Comparison of ENCODE assay signal across 11 cellular contexts in genomic region chr2:28661589-28662001, GRCh38.
A peak's percentile ranks its signal among the peaks of the same experiment; 100 is the strongest.
DNase-seq lines count a peak whose midpoint lies in the region; ATAC-seq and TF ChIP-seq lines count a peak whose summit lies in the region.
"Had no signal": no experiment of that assay in that cellular context is flagged by ENCODE, and none has a peak within 500 bp of the region (broad histone marks: within the 10 kb centered on the region; RNA-seq: fewer than 3 reads in every experiment).

No MANE protein-coding gene starts in this region.

- peaks cover 12% of the 10 kb centered on the region for H3K36me3 Mint-ChIP-seq in Calu3 (ENCODE audit: insufficient read depth, unreplicated experiment)

- no peaks in the 10 kb centered on the region for H3K36me3 ChIP-seq in rectal smooth muscle tissue (ENCODE audit: control insufficient read depth, insufficient read depth, low read length)

- H3K9me3 Mint-ChIP-seq in Calu3 (ENCODE audit: low read depth, unreplicated experiment) = peaks cover 2% of the 10 kb centered on the region
- H3K9me3 Mint-ChIP-seq: stimulated activated naive CD8-positive, alpha-beta T cell treated with anti-CD3 and anti-CD28 coated beads, Interleukin-15, Interleukin-2, amounts not matched to agents 100 ng/mL and 50 ng/mL, for 24 hours had no signal

- no TSS peak for BruUV-seq in Calu3 (replicated peaks; lab: Mats Ljungman, UMichigan)

- CTCF ChIA-PET in Calu3 (lab: Charles Lee) = interaction anchor here (3.6 kb wide), 1 partner anchor 66 kb away, joined by 17 read pairs; no protein-coding TSS in a partner anchor

- no peak overlapping the region for H3K4me3 ChIP-seq in rectal smooth muscle tissue (ENCODE audit: low read length)

- no peaks in the 10 kb centered on the region for H3K27me3 Mint-ChIP-seq in Calu3 (ENCODE audit: unreplicated experiment)
- H3K27me3 Mint-ChIP-seq: stimulated activated naive CD8-positive, alpha-beta T cell treated with anti-CD3 and anti-CD28 coated beads, Interleukin-15, Interleukin-2, amounts not matched to agents 100 ng/mL and 50 ng/mL, for 24 hours had no signal

- ATAC-seq in SK-N-SH treated with all-trans-retinoic acid at 6 μM for 48 hours (peak; percentile 20), HG03457 (IDR thresholded peaks at IDR 0.05; ENCODE audit: unreplicated experiment) (no peak), HG02970 (IDR thresholded peaks at IDR 0.05; ENCODE audit: low FRiP score, unreplicated experiment) (no peak), GM19035 (IDR thresholded peaks at IDR 0.05; ENCODE audit: unreplicated experiment) (no peak)

- H3K27me3 ChIP-seq in rectal smooth muscle tissue (ENCODE audit: control insufficient read depth, insufficient read depth, low read length) = no peaks in the 10 kb centered on the region

- DNase-seq in Calu3 = peak; percentile 68
- DNase-seq in glomerular visceral epithelial cell (ENCODE audit: extremely low spot score) = peak; percentile 83
- DNase-seq in NCI-H187 treated with DMSO at 0.1 percent for 48 hours (lab: John Stamatoyannopoulos, UW) = no peak
- DNase-seq: H7, mesendoderm had no signal

- H3K27ac ChIP-seq in rectal smooth muscle tissue (ENCODE audit: low read depth, low read length) = peak overlapping the region; percentile 87

- H3K4me1 Mint-ChIP-seq in Calu3 (ENCODE audit: low read depth, unreplicated experiment) = peaks cover 62% of the 10 kb centered on the region

- peak overlapping the region; percentile 36 for H3K4me3 Mint-ChIP-seq in Calu3 (ENCODE audit: low read depth, unreplicated experiment)
- H3K4me3 Mint-ChIP-seq: stimulated activated naive CD8-positive, alpha-beta T cell treated with anti-CD3 and anti-CD28 coated beads, Interleukin-15, Interleukin-2, amounts not matched to agents 100 ng/mL and 50 ng/mL, for 24 hours had no signal

- peak overlapping the region; percentile 91 for H3K27ac Mint-ChIP-seq in Calu3 (ENCODE audit: unreplicated experiment)
- H3K27ac Mint-ChIP-seq: stimulated activated naive CD8-positive, alpha-beta T cell treated with anti-CD3 and anti-CD28 coated beads, Interleukin-15, Interleukin-2, amounts not matched to agents 100 ng/mL and 50 ng/mL, for 24 hours had no signal

- H3K9ac ChIP-seq in rectal smooth muscle tissue (ENCODE audit: low read length) = peak overlapping the region; percentile 10

- TF ChIP-seq CTCF in Calu3 (IDR thresholded peaks at IDR 0.05; ENCODE audit: unreplicated experiment) = no peak

- intact Hi-C loops in Calu3 (cut with micrococcal nuclease; ENCODE audit: unreplicated experiment) = loop anchor here (2.0 kb wide), 1 partner anchor 91 kb away; no protein-coding TSS in a partner anchor

- H3K4me1 ChIP-seq in rectal smooth muscle tissue (ENCODE audit: control insufficient read depth, insufficient read depth, low read length) = peaks cover 57% of the 10 kb centered on the region

TF ChIP-seq in SK-N-SH treated with all-trans-retinoic acid at 6 μM for 48 hours, 23 proteins besides CTCF, POLR2A, EP300 and RAD21 (continues in another document):
- TF ChIP-seq ZFP3 (CRISPR knock-in tag; IDR thresholded peaks at IDR 0.05) (0 out of 2 replicates have a peak, but pooled peaks have one; percentile 23), PPARA (CRISPR knock-in tag; IDR thresholded peaks at IDR 0.05; ENCODE audit: borderline replicate concordance) (no peak), ZNF565 (CRISPR knock-in tag; conservative IDR thresholded peaks at IDR 0.05; ENCODE audit: low read depth) (no peak), ARNTL (CRISPR knock-in tag; IDR thresholded peaks at IDR 0.05; ENCODE audit: borderline replicate concordance, low read depth) (no peak), CSDC2 (CRISPR knock-in tag; IDR thresholded peaks at IDR 0.05) (no peak), ZNF8 (CRISPR knock-in tag; IDR thresholded peaks at IDR 0.05) (0 out of 2 replicates have a peak, but pooled peaks have one; percentile 33), CSRNP3 (CRISPR knock-in tag; IDR thresholded peaks at IDR 0.05) (no peak), ZC3H10 (CRISPR knock-in tag; IDR thresholded peaks at IDR 0.05) (no peak), TSHZ2 (CRISPR knock-in tag; IDR thresholded peaks at IDR 0.05) (peak; percentile 66; the same call in 1 of the 2 replicates), GLIS3 (CRISPR knock-in tag; IDR thresholded peaks at IDR 0.05) (peak; percentile 47; the same call in 1 of the 2 replicates), ISL1 (CRISPR knock-in tag; IDR thresholded peaks at IDR 0.05) (peak; percentile 56), TCF4 (CRISPR knock-in tag; IDR thresholded peaks at IDR 0.05; ENCODE audit: borderline replicate concordance) (peak; percentile 47; the same call in 1 of the 2 replicates), SNAI2 (CRISPR knock-in tag; IDR thresholded peaks at IDR 0.05) (no peak), OSR1 (CRISPR knock-in tag; IDR thresholded peaks at IDR 0.05) (no peak), PATZ1 (CRISPR knock-in tag; IDR thresholded peaks at IDR 0.05; ENCODE audit: borderline replicate concordance) (no peak), RARB (CRISPR knock-in tag; IDR thresholded peaks at IDR 0.05) (no peak), BACH2 (CRISPR knock-in tag; IDR thresholded peaks at IDR 0.05; ENCODE audit: borderline replicate concordance) (no peak), POU6F1 (CRISPR knock-in tag; IDR thresholded peaks at IDR 0.05; ENCODE audit: borderline replicate concordance, low read depth) (no peak; the same call in 1 of the 2 replicates)
